19 cellular contexts compared by ENCODE assay signal in genomic region chr20:64122927-64123326, GRCh38. TPM values are rescaled to one million over a fixed set of nuclear protein-coding genes. Genes with fewer than 3 reads are reported as not detected.
"Had no signal": no experiment of that assay in that cellular context is flagged by ENCODE, and none has a peak within 500 bp of the region (broad histone marks: within the 10 kb centered on the region; RNA-seq: fewer than 3 reads in every experiment).

No MANE protein-coding gene starts in this region.

RNA-seq across cellular contexts. Expression of gene NPBWR2, which starts 15.6 kb away (rescaled TPM):
- total RNA-seq: activated naive CD4-positive, alpha-beta T cell treated with anti-CD3 and anti-CD28 coated beads for 36 hours; activated naive CD4-positive, alpha-beta T cell treated with anti-CD3 and anti-CD28 coated beads, Interleukin-2, amount 50 U/mL, for 72 hours; activated naive CD8-positive, alpha-beta T cell treated with anti-CD3 and anti-CD28 coated beads for 36 hours; activated naive CD8-positive, alpha-beta T cell treated with anti-CD3 and anti-CD28 coated beads, Interleukin-2, amount 10 ng/mL, durations not matched to agents 7 days and 5 days; activated T-cell treated with anti-CD3 and anti-CD28 coated beads, Interleukin-2, amount 50 U/mL, for 4 hours; activated T-cell treated with anti-CD3 and anti-CD28 coated beads, Interleukin-2, amount 50 U/mL, for 72 hours; activated T-helper 1 cell treated with anti-CD3 and anti-CD28 coated beads, Interleukin-12 subunit alpha, Interleukin-12 subunit beta, Interleukin-2, Interleukin-4 antibody, amounts not matched to agents 30 ng/mL and 10 ng/mL and 1 ng/mL, durations not matched to agents 14 hours and 24 hours and 36 hours; activated T-helper 17 cell treated with anti-CD3 and anti-CD28 coated beads, Interleukin-2, amount 50 U/mL, for 72 hours; activated T-helper 2 cell treated with anti-CD3 and anti-CD28 coated beads, Interferon-gamma antibody, Interleukin-2, Interleukin-4, amounts not matched to agents 10 μg/mL and 5 μg/mL and 100 μg/mL, durations not matched to agents 14 hours and 24 hours and 36 hours; aorta; ascending aorta; astrocyte; body of pancreas; breast epithelium; bronchial epithelial cell; cardiac muscle cell; cardiac septum; cerebellum; chondrocyte had no signal

RNA-seq across cellular contexts. Expression of gene LKAAEAR1, which starts 38.7 kb away (rescaled TPM):
- total RNA-seq: activated naive CD4-positive, alpha-beta T cell treated with anti-CD3 and anti-CD28 coated beads, Interleukin-2, amount 50 U/mL, for 72 hours; aorta; ascending aorta; astrocyte; bronchial epithelial cell; cardiac septum had no signal

RNA-seq across cellular contexts. Expression of gene MYT1, which starts 41.3 kb away (rescaled TPM):
- total RNA-seq: activated T-cell treated with anti-CD3 and anti-CD28 coated beads, Interleukin-2, amount 50 U/mL, for 4 hours; activated T-helper 1 cell treated with anti-CD3 and anti-CD28 coated beads, Interleukin-12 subunit alpha, Interleukin-12 subunit beta, Interleukin-2, Interleukin-4 antibody, amounts not matched to agents 30 ng/mL and 10 ng/mL and 1 ng/mL, durations not matched to agents 14 hours and 24 hours and 36 hours; activated T-helper 2 cell treated with anti-CD3 and anti-CD28 coated beads, Interferon-gamma antibody, Interleukin-2, Interleukin-4, amounts not matched to agents 10 μg/mL and 5 μg/mL and 100 μg/mL, durations not matched to agents 14 hours and 24 hours and 36 hours; aorta; ascending aorta; astrocyte; bronchial epithelial cell; cardiac septum; chondrocyte had no signal
